ENCODE assay signal across 9 cellular contexts in the genomic region with DNA sequence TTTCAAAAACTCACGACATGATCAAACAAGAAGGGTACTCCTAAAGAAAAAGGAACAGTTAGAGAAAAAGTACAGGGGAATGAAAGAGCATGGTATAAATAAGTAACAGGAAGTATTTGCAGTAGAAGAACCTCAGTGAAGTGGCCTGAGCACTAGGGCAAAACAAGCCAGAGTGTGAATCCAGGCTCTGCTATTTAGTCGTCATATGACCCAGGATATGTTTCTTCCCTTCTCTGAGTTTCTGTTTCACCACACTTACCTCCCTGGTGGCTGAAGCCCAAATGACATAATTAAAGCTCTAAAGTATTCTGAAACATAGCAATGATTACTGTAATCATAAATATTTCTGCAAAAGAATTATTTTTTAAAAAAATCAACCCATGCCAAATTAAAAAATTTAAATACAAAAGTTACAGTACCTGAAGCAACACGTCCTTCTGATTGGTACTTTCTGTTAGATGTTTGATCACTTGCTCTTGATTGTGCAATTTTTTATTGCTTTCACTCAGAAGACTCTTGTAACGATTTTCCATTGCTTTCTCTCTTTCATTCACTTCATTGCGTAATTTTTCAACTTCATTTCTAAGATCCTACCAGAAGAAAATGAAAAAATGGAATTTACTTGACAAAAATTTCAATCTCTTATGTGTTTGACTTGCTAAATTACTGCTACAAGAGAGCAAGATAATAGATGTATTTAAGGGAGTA.
DNase-seq lines count a peak whose midpoint lies in the region; ATAC-seq and TF ChIP-seq lines count a peak whose summit lies in the region.
"Had no signal": no experiment of that assay in that cellular context is flagged by ENCODE, and none has a peak within 500 bp of the region (broad histone marks: within the 10 kb centered on the region; RNA-seq: fewer than 3 reads in every experiment).

No MANE protein-coding gene starts in this region.

- WGBS in prostate gland: 64% methylated on average over 5 of the region's 5 CpGs

- no peak overlapping the region for H3K27ac ChIP-seq in prostate gland

- CTCF ChIA-PET in Calu3 (lab: Charles Lee): no interaction called here

- intact Hi-C loops in prostate gland (cut with DNase I): no loop called here
- intact Hi-C loops in Calu3 (cut with micrococcal nuclease; ENCODE audit: unreplicated experiment): no loop called here

- no peaks in the 10 kb centered on the region for H3K27me3 ChIP-seq in prostate gland (replicated peaks; ENCODE audit: insufficient read depth)

- TF ChIP-seq CTCF in GM12864 (IDR thresholded peaks at IDR 0.05; ENCODE audit: low read depth, low read length, missing control alignments) (peak; percentile 26), fibroblast of mammary gland (conservative IDR thresholded peaks at IDR 0.05; ENCODE audit: control insufficient read depth, insufficient read depth, low read depth, low read length) (no peak), prostate gland (IDR thresholded peaks at IDR 0.05) (no peak), Calu3 (IDR thresholded peaks at IDR 0.05; ENCODE audit: unreplicated experiment) (no peak)

- H3K4me1 ChIP-seq in prostate gland (replicated peaks): no peaks in the 10 kb centered on the region

- no peaks in the 10 kb centered on the region for H3K9me3 ChIP-seq in prostate gland

- peak; percentile 98 for ATAC-seq in GM21390 (IDR thresholded peaks at IDR 0.05; ENCODE audit: unreplicated experiment)
- peak; percentile 92 for ATAC-seq in HG03469 (IDR thresholded peaks at IDR 0.05; ENCODE audit: unreplicated experiment)

- no peak overlapping the region for H3K27ac Mint-ChIP-seq in Calu3 (ENCODE audit: unreplicated experiment)

- no peak for TF ChIP-seq POLR2A in prostate gland (IDR thresholded peaks at IDR 0.05)

- H3K4me3 Mint-ChIP-seq in Calu3 (ENCODE audit: low read depth, unreplicated experiment): no peak overlapping the region

- H3K36me3 ChIP-seq in prostate gland: no peaks in the 10 kb centered on the region

- H3K27me3 Mint-ChIP-seq in Calu3 (ENCODE audit: unreplicated experiment): no peaks in the 10 kb centered on the region

- BruUV-seq in Calu3 (replicated peaks; lab: Mats Ljungman, UMichigan): no TSS peak

- H3K4me3 ChIP-seq in GM12864 (ENCODE audit: low read depth, low read length): no peak overlapping the region
- no peak overlapping the region for H3K4me3 ChIP-seq in fibroblast of mammary gland (ENCODE audit: control insufficient read depth, low read depth, low read length)
- no peak overlapping the region for H3K4me3 ChIP-seq in prostate gland

- H3K4me1 Mint-ChIP-seq in Calu3 (ENCODE audit: low read depth, unreplicated experiment): no peaks in the 10 kb centered on the region

- H3K9me3 Mint-ChIP-seq in Calu3 (ENCODE audit: low read depth, unreplicated experiment): peaks cover 2% of the 10 kb centered on the region

- H3K36me3 Mint-ChIP-seq in Calu3 (ENCODE audit: insufficient read depth, unreplicated experiment): peaks cover 9% of the 10 kb centered on the region

- DNase-seq in GM12864 (ENCODE audit: low read depth): peak; percentile 19
- peak; percentile 31 for DNase-seq in fibroblast of mammary gland (ENCODE audit: low read depth)
- DNase-seq in D341Med (ENCODE audit: low spot score): no peak
- no peak for DNase-seq in prostate gland (ENCODE audit: low spot score)
- DNase-seq in Calu3: no peak
- no peak for DNase-seq in NCI-H2107 (lab: John Stamatoyannopoulos, UW)
- DNase-seq: stimulated activated CD4-positive, alpha-beta T cell treated with anti-CD3 and anti-CD28 coated beads, Interleukin-1b, Interleukin-23, amount 100 ng/mL, for 48 hours had no signal

Comparison
In these comparisons a context has a peak if more than half of its experiments do, and no peak if none do; other contexts are left out.
1. DNase-seq: peak in GM12864 (single experiment) and fibroblast of mammary gland (single experiment); none in D341Med (single experiment), prostate gland (single experiment), Calu3 (single experiment) and NCI-H2107 (single experiment).